Comparison of ENCODE assay signal across 20 cellular contexts in genomic region chr3:15151166-15151565, GRCh38. TPM values are rescaled to one million over a fixed set of nuclear protein-coding genes. Genes with fewer than 3 reads are reported as not detected.
DNase-seq lines count a peak whose midpoint lies in the region; ATAC-seq and TF ChIP-seq lines count a peak whose summit lies in the region.
"Had no signal": no experiment of that assay in that cellular context is flagged by ENCODE, and none has a peak within 500 bp of the region (broad histone marks: within the 10 kb centered on the region; RNA-seq: fewer than 3 reads in every experiment).

No MANE protein-coding gene starts in this region.

- in situ Hi-C loops in brain microvascular endothelial cell (cut with HindIII; ENCODE audit: low pct_ligation_motif_present, low sequenced_read_pairs) = no loop called here

- H4K8ac ChIP-seq in mesenchymal stem cell (ENCODE audit: low read length) = no peak overlapping the region

- H3K4me2 ChIP-seq in mesenchymal stem cell (ENCODE audit: low read length, poor library complexity, severe bottlenecking) = no peak overlapping the region
- H3K4me2 ChIP-seq: SK-N-SH had no signal

- H4K91ac ChIP-seq in mesenchymal stem cell (ENCODE audit: low read length) = no peak overlapping the region

- no peak overlapping the region for H3K23ac ChIP-seq in mesenchymal stem cell (ENCODE audit: low read length in 2 of 2)

- H3K14ac ChIP-seq in mesenchymal stem cell (ENCODE audit: low read length in 2 of 2) = no peak overlapping the region

- ATAC-seq in HG02678 (IDR thresholded peaks at IDR 0.05; ENCODE audit: unreplicated experiment) (peak; percentile 70), HG03097 (IDR thresholded peaks at IDR 0.05; ENCODE audit: low FRiP score, unreplicated experiment) (no peak)
- ATAC-seq: CD8-positive, alpha-beta T cell; Right ventricle myocardium inferior had no signal

- H2BK12ac ChIP-seq in mesenchymal stem cell (ENCODE audit: low read length in 2 of 2) = no peak overlapping the region

- no peak overlapping the region for H2BK120ac ChIP-seq in mesenchymal stem cell (ENCODE audit: low read depth, low read length)

- H2AFZ ChIP-seq in mesenchymal stem cell (ENCODE audit: low read depth, low read length) = no peak overlapping the region

- no peak overlapping the region for H2BK15ac ChIP-seq in mesenchymal stem cell (ENCODE audit: low read depth, poor library complexity, severe bottlenecking)

- H2BK5ac ChIP-seq in mesenchymal stem cell (ENCODE audit: low read depth, low read length, poor library complexity, severe bottlenecking) = no peak overlapping the region

- H2AK5ac ChIP-seq in mesenchymal stem cell (ENCODE audit: low read length, severe bottlenecking) = no peak overlapping the region

- H3K4me1 ChIP-seq in mesenchymal stem cell (ENCODE audit: control insufficient read depth, insufficient read depth, low read depth, low read length) = no peaks in the 10 kb centered on the region
- H3K4me1 ChIP-seq: BE2C had no signal

- DNase-seq in NB4 (ENCODE audit: low read depth) = peak; percentile 9
- DNase-seq in brain microvascular endothelial cell = peak; percentile 2
- peak; percentile 33 for DNase-seq in myocyte (ENCODE audit: low read depth)
- DNase-seq in mesenchymal stem cell = no peak
- DNase-seq in NCI-H1417 (lab: John Stamatoyannopoulos, UW) = no peak
- DNase-seq in T-helper 9 cell = no peak
- DNase-seq: BE2C; CD8-positive, alpha-beta T cell; GF-D8; H9; Kasumi-1; MV-4-11; NCI-H146; NCI-H2107; NCI-H345; NCI-H69; SK-N-SH had no signal

- H3K9ac ChIP-seq in mesenchymal stem cell (ENCODE audit: low read length) = no peak overlapping the region
- H3K9ac ChIP-seq: SK-N-SH had no signal

- H3K18ac ChIP-seq in mesenchymal stem cell (ENCODE audit: low read depth in 1 of 2, low read length in 2 of 2) = no peak overlapping the region

- no peaks in the 10 kb centered on the region for H3K9me3 ChIP-seq in mesenchymal stem cell (ENCODE audit: control insufficient read depth, low read length)
- H3K9me3 ChIP-seq: BE2C, SK-N-SH had no signal

- H3K27me3 ChIP-seq in brain microvascular endothelial cell (replicated peaks) (peaks cover 10% of the 10 kb centered on the region), mesenchymal stem cell (ENCODE audit: control insufficient read depth in 1 of 2, insufficient read depth in 1 of 2, low read length in 2 of 2) (peaks cover 26 to 43% of the 10 kb centered on the region in 2 experiments)

- H3K36me3 ChIP-seq in brain microvascular endothelial cell (replicated peaks) = no peaks in the 10 kb centered on the region
- H3K36me3 ChIP-seq in mesenchymal stem cell (ENCODE audit: control insufficient read depth in 1 of 2, insufficient read depth in 2 of 2, low read depth in 1 of 2, low read length in 2 of 2) = no peaks in the 10 kb centered on the region
- H3K36me3 ChIP-seq: BE2C had no signal

- H3K4ac ChIP-seq in mesenchymal stem cell (ENCODE audit: low read depth in 1 of 2, low read length in 2 of 2) = no peak overlapping the region

- no peak for TF ChIP-seq POLR2A in NB4 (IDR thresholded peaks at IDR 0.05; ENCODE audit: extremely low read depth, insufficient read length)

- TF ChIP-seq CTCF in NB4 (IDR thresholded peaks at IDR 0.05; ENCODE audit: low read depth, low read length) (no peak), brain microvascular endothelial cell (IDR thresholded peaks at IDR 0.05; ENCODE audit: low read depth, low read length, missing control alignments) (no peak)

- H3K27ac ChIP-seq in brain microvascular endothelial cell (no peak overlapping the region), mesenchymal stem cell (ENCODE audit: low read length, poor library complexity, severe bottlenecking) (no peak overlapping the region)

- H3K4me3 ChIP-seq in NB4 (ENCODE audit: low read depth, low read length) (no peak overlapping the region), brain microvascular endothelial cell (ENCODE audit: low read depth, low read length) (no peak overlapping the region), mesenchymal stem cell (ENCODE audit: insufficient read depth in 1 of 2, low read depth in 1 of 2, low read length in 2 of 2) (no peak overlapping the region)

- H3K79me1 ChIP-seq in mesenchymal stem cell (replicated peaks; ENCODE audit: low read length, poor library complexity, severe bottlenecking) = no peaks in the 10 kb centered on the region

RNA-seq across cellular contexts. Expression of gene RBSN, which starts 52.2 kb away (rescaled TPM):
- 26.0 and 31.1 TPM in 2 replicates for total RNA-seq in myocyte
- polyA plus RNA-seq in myocyte (2012) = 17.6 TPM
- 9.1 TPM for polyA plus RNA-seq in mesenchymal stem cell (2013, experiment 1 of 2)
- 9.0 TPM for polyA plus RNA-seq in mesenchymal stem cell (2013, experiment 2 of 2)

RNA-seq across cellular contexts. Expression of gene CAPN7, which starts 54.9 kb away (rescaled TPM):
- total RNA-seq in myocyte = 36.0 and 42.2 TPM in 2 replicates
- 13.8 TPM for polyA plus RNA-seq in myocyte (2012)
- 15.8 TPM for polyA plus RNA-seq in mesenchymal stem cell (2013, experiment 1 of 2)
- polyA plus RNA-seq in mesenchymal stem cell (2013, experiment 2 of 2) = 16.4 TPM

Comparison
In these comparisons a context has a peak if more than half of its experiments do, and no peak if none do; other contexts are left out.
1. DNase-seq: peak in NB4 (single experiment), brain microvascular endothelial cell (single experiment) and myocyte (single experiment); none in mesenchymal stem cell (single experiment), NCI-H1417 (0 of 3) and T-helper 9 cell (single experiment).